Comparison of ENCODE assay signal across 20 cellular contexts in the genomic region with DNA sequence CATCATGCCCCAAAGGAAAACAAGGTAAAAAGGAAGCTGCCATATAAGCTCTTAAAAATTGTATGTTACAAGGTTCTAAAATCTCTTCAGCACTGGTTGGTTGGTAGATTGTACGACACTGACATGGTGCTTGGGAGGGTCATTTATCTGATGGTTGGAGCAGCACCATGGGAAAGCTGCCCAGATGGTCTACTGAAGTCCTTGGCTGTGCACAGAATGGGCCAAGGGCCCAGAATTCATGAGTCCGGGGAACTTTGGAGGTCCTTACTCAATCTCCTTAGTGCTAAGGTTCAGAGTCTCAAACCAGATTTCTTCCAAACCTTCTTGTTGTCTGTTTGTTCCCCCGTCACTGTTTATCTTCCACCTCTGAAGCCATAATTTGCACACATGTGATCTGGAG.
"Had no signal": no experiment of that assay in that cellular context is flagged by ENCODE, and none has a peak within 500 bp of the region (broad histone marks: within the 10 kb centered on the region; RNA-seq: fewer than 3 reads in every experiment).

No MANE protein-coding gene starts in this region.

- DNase-seq: activated B cell treated with CpG ODN at 0.5 μM for 24 hours; activated CD4-positive, alpha-beta T cell treated with anti-CD3 and anti-CD28 coated beads, Interleukin-2, amount 10 ng/mL, durations not matched to agents 24 days and 14 days; activated CD8-positive, alpha-beta memory T cell treated with anti-CD3 and anti-CD28 coated beads, Interleukin-2, amount 50 U/mL, for 48 hours; activated naive CD4-positive, alpha-beta T cell treated with anti-CD3 and anti-CD28 coated beads, Interleukin-2, amount 10 ng/mL, durations not matched to agents 7 days and 5 days; colonic mucosa; foreskin fibroblast; immature natural killer cell; mucosa of descending colon; naive thymus-derived CD8-positive, alpha-beta T cell; pancreas; SJCRH30; stimulated activated CD4-positive, alpha-beta T cell treated with anti-CD3 and anti-CD28 coated beads, Interleukin-15, amount 100 ng/mL, for 24 hours; stimulated activated CD4-positive, alpha-beta T cell treated with anti-CD3 and anti-CD28 coated beads, Interleukin-4, amount 100 ng/mL, for 4 hours; T-helper 2 cell had no signal

- H3K9me3 ChIP-seq: colonic mucosa, esophagus muscularis mucosa, mucosa of descending colon, pancreas, SJCRH30, upper lobe of left lung had no signal

- H3K27ac ChIP-seq: cardiac muscle cell, colonic mucosa, esophagus muscularis mucosa, pancreas, SJCRH30, skin epidermis, upper lobe of left lung had no signal

- H3K27me3 ChIP-seq: cardiac muscle cell, colonic mucosa, esophagus muscularis mucosa, pancreas, SJCRH30, upper lobe of left lung had no signal

- H3K36me3 ChIP-seq: cardiac muscle cell, colonic mucosa, SJCRH30 had no signal

- FAIRE-seq: pancreas had no signal

- H3K4me3 ChIP-seq: cardiac muscle cell, colonic mucosa, esophagus muscularis mucosa, lung, mucosa of descending colon, pancreas, SJCRH30, skin epidermis, upper lobe of left lung had no signal

- H3K4me1 ChIP-seq: colonic mucosa, SJCRH30 had no signal

- ATAC-seq: activated T-helper 17 cell treated with anti-CD3 and anti-CD28 coated beads, Interleukin-2, amount 50 U/mL, for 72 hours; mucosa of descending colon; naive thymus-derived CD8-positive, alpha-beta T cell had no signal
